ENCODE assay signal across 24 cellular contexts in the genomic region with DNA sequence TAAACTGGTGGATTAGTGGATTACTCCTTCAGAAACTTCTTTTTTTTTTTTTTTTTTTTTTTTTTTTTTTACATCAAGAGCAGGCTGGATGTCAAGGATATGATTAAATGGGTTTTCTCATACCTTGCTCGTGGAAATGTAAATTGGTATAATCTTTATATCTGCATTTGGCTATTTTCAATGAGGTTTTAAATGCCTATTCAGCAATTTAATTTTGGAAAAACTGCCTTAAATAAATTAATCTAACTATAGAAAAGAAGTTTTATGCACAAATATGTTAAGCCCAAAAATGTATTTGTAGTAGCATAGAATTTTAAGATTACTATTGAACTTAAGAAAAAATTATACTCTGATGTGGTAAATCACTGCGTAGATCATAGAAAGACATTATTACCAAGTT. TPM values are rescaled to one million over a fixed set of nuclear protein-coding genes. Genes with fewer than 3 reads are reported as not detected.
DNase-seq lines count a peak whose midpoint lies in the region; ATAC-seq, FAIRE-seq and TF ChIP-seq lines count a peak whose summit lies in the region.
"Had no signal": no experiment of that assay in that cellular context is flagged by ENCODE, and none has a peak within 500 bp of the region (broad histone marks: within the 10 kb centered on the region; RNA-seq: fewer than 3 reads in every experiment).

No MANE protein-coding gene starts in this region.

- H3K4me1 ChIP-seq in HepG2 (ENCODE audit: insufficient read depth, low read length), result no peaks in the 10 kb centered on the region
- H3K4me1 ChIP-seq in right lobe of liver, result no peaks in the 10 kb centered on the region
- no peaks in the 10 kb centered on the region for H3K4me1 ChIP-seq in small intestine (ENCODE audit: control insufficient read depth in 2 of 2, insufficient read depth in 1 of 2, low read depth in 1 of 2, low read length in 1 of 2)
- H3K4me1 ChIP-seq: BE2C; BLaER1 treated with 17β-estradiol and CSF1 and Interleukin-3, amounts not matched to agents 10 nM and 100 nM; HAP-1 had no signal

- 55% methylated on average over 2 of the region's 2 CpGs for WGBS in HepG2 (ENCODE audit: low lambda C conversion rate)
- 63% methylated on average over 2 of the region's 2 CpGs for WGBS in right lobe of liver (ENCODE audit: insufficient coverage, low coverage, low lambda C conversion rate, missing lambda C conversion rate)
- WGBS in small intestine, 3 donors, result 74 to 92% (median 83%) methylated on average over 2 of the region's 2 CpGs

- H3K9ac ChIP-seq in HepG2 (ENCODE audit: insufficient read depth, low read depth, low read length), result no peak overlapping the region
- H3K9ac ChIP-seq: BLaER1 treated with 17β-estradiol and CSF1 and Interleukin-3, amounts not matched to agents 10 nM and 100 nM had no signal

- no peak overlapping the region for H3K4me3 ChIP-seq in HepG2 (replicated peaks in 1 of 3; ENCODE audit: insufficient read depth in 1 of 3, low read depth in 2 of 3, low read length in 3 of 3)
- no peak overlapping the region for H3K4me3 ChIP-seq in right lobe of liver
- no peak overlapping the region for H3K4me3 ChIP-seq in small intestine (ENCODE audit: low read depth in 1 of 2, low read length in 2 of 2)
- H3K4me3 ChIP-seq: BLaER1 treated with 17β-estradiol and CSF1 and Interleukin-3, amounts not matched to agents 10 nM and 100 nM; GM23338; HAP-1 had no signal

- TF ChIP-seq EP300 in HepG2 (IDR thresholded peaks at IDR 0.05; ENCODE audit: low read depth in 2 of 2, low read length in 2 of 2), result no peak
- no peak for TF ChIP-seq EP300 in HepG2 (CRISPR knock-in tag; IDR thresholded peaks at IDR 0.05; ENCODE audit: borderline replicate concordance)

- DNase-seq in HepG2 (ENCODE audit: low spot score), result no peak
- DNase-seq in right lobe of liver, result no peak
- DNase-seq in small intestine, result no peak
- DNase-seq in NCI-H1092 treated with DMSO at 0.1 percent for 48 hours (lab: John Stamatoyannopoulos, UW), result no peak
- DNase-seq in RCC 7860 (ENCODE audit: low spot score), result no peak
- DNase-seq: ACHN; AML-193; BE2C; CD4-positive, alpha-beta T cell; CD8-positive, alpha-beta memory T cell; DMS79 treated with DMSO at 0.1 percent for 48 hours; GF-D8; HFFc6 had no signal

- no peak for TF ChIP-seq RAD21 in HepG2 (CRISPR knock-in tag; IDR thresholded peaks at IDR 0.05)

- no peak for TF ChIP-seq POLR2A in HepG2 (IDR thresholded peaks at IDR 0.05; ENCODE audit: insufficient read depth in 1 of 2, low read depth in 2 of 2, low read length in 2 of 2)
- no peak for TF ChIP-seq POLR2A in right lobe of liver (IDR thresholded peaks at IDR 0.05)

- no peaks in the 10 kb centered on the region for H3K79me2 ChIP-seq in HepG2 (ENCODE audit: insufficient read depth, low read length)

- peaks cover 0 to 5% of the 10 kb centered on the region in 2 experiments; a peak in 1 of 5 replicates for H3K27me3 ChIP-seq in HepG2 (ENCODE audit: control insufficient read depth in 1 of 2, insufficient read depth in 2 of 2, low read length in 2 of 2)
- H3K27me3 ChIP-seq in right lobe of liver, result no peaks in the 10 kb centered on the region
- no peaks in the 10 kb centered on the region for H3K27me3 ChIP-seq in small intestine (ENCODE audit: control insufficient read depth in 2 of 2, insufficient read depth in 2 of 2, low read length in 2 of 2)
- H3K27me3 ChIP-seq: BE2C; BLaER1 treated with 17β-estradiol and CSF1 and Interleukin-3, amounts not matched to agents 10 nM and 100 nM had no signal

- ATAC-seq in HepG2 (no peak), right lobe of liver (no peak)
- ATAC-seq: GM23338 had no signal

- H3K36me3 ChIP-seq in HepG2 (replicated peaks in 1 of 2; ENCODE audit: control insufficient read depth in 1 of 2, insufficient read depth in 2 of 2, low read length in 2 of 2), result no peaks in the 10 kb centered on the region
- no peaks in the 10 kb centered on the region for H3K36me3 ChIP-seq in right lobe of liver
- H3K36me3 ChIP-seq in small intestine (ENCODE audit: control insufficient read depth in 2 of 2, insufficient read depth in 2 of 2, low read length in 2 of 2), result no peaks in the 10 kb centered on the region
- H3K36me3 ChIP-seq: BE2C; BLaER1 treated with 17β-estradiol and CSF1 and Interleukin-3, amounts not matched to agents 10 nM and 100 nM; HAP-1 had no signal

- TF ChIP-seq CTCF in HepG2 (CRISPR knock-in tag; IDR thresholded peaks at IDR 0.05) (no peak), right lobe of liver (IDR thresholded peaks at IDR 0.05) (no peak)

- H2AFZ ChIP-seq in HepG2 (ENCODE audit: low read length), result no peak overlapping the region
- H2AFZ ChIP-seq: GM23338 had no signal

- POLR2A ChIA-PET in HepG2 (lab: Yijun Ruan, JAX), result no interaction called here

- H3K9me3 ChIP-seq in HepG2 (ENCODE audit: low read length), result no peaks in the 10 kb centered on the region
- H3K9me3 ChIP-seq in right lobe of liver, result no peaks in the 10 kb centered on the region
- no peaks in the 10 kb centered on the region for H3K9me3 ChIP-seq in small intestine (ENCODE audit: control insufficient read depth, low read depth)
- H3K9me3 ChIP-seq: BE2C; BLaER1 treated with 17β-estradiol and CSF1 and Interleukin-3, amounts not matched to agents 10 nM and 100 nM; HAP-1 had no signal

- no peaks in the 10 kb centered on the region for H4K20me1 ChIP-seq in HepG2 (ENCODE audit: insufficient read depth, low read length)
- H4K20me1 ChIP-seq: BLaER1 treated with 17β-estradiol and CSF1 and Interleukin-3, amounts not matched to agents 10 nM and 100 nM had no signal

- no peak overlapping the region for H3K4me2 ChIP-seq in HepG2 (ENCODE audit: low read depth, low read length)
- H3K4me2 ChIP-seq: BLaER1 treated with 17β-estradiol and CSF1 and Interleukin-3, amounts not matched to agents 10 nM and 100 nM; GM23338 had no signal

- no TSS peak for BruUV-seq in HepG2 (replicated peaks; lab: Mats Ljungman, UMichigan)

- H3K27ac ChIP-seq in HepG2 (ENCODE audit: extremely low read length, insufficient read depth, low read length) (no peak overlapping the region), right lobe of liver (no peak overlapping the region), small intestine (ENCODE audit: low read depth in 1 of 2, low read length in 1 of 2) (no peak overlapping the region)
- H3K27ac ChIP-seq: 22Rv1; BLaER1 treated with 17β-estradiol and CSF1 and Interleukin-3, amounts not matched to agents 10 nM and 100 nM had no signal

- intact Hi-C loops in HepG2 (cut with micrococcal nuclease; ENCODE audit: unreplicated experiment), result loop anchor here (2.0 kb wide), 1 partner anchor 53 kb away; no protein-coding TSS in a partner anchor
- intact Hi-C loops in right lobe of liver (cut with DNase I), result no loop called here

- FAIRE-seq in HepG2 (lab: Jason Lieb, UNC) (no peak), colon (lab: Jason Lieb, UNC) (peak; percentile 62), small intestine (lab: Jason Lieb, UNC) (peak; percentile 23), RCC 7860 (lab: Jason Lieb, UNC) (no peak)
- FAIRE-seq: A204.1, GM12891, GM18507, H54 had no signal

- in situ Hi-C loops in HepG2 (cut with HindIII; ENCODE audit: extremely low pct_ligation_motif_present, low pct_unique_long_range_greater_than_20kb), result no loop called here

- CTCF ChIA-PET in HepG2 (lab: Yijun Ruan, JAX; ENCODE audit: low intra/inter-chr PET ratio, low total read pairs), result no interaction called here

TF ChIP-seq in HepG2, 621 proteins besides CTCF, POLR2A, EP300 and RAD21:
- no peak for TF ChIP-seq PHF5A (CRISPR knock-in tag; IDR thresholded peaks at IDR 0.05; ENCODE audit: low read depth, unreplicated experiment)
- peak; percentile 77 to 92 for TF ChIP-seq MAFK (conservative IDR thresholded peaks at IDR 0.05 in 1 of 2, IDR thresholded peaks at IDR 0.05 in 1 of 2; ENCODE audit: low read length in 2 of 2)
- no peak for TF ChIP-seq ZNF782 (CRISPR knock-in tag; IDR thresholded peaks at IDR 0.05; ENCODE audit: borderline replicate concordance)
- TF ChIP-seq RBM22 (optimal IDR thresholded peaks at IDR 0.05; ENCODE audit: low read length), result no peak
- peak; percentile 81 for TF ChIP-seq MAFF (IDR thresholded peaks at IDR 0.05; ENCODE audit: low read depth, low read length)
- no peak for TF ChIP-seq TCF12 (IDR thresholded peaks at IDR 0.05)
- TF ChIP-seq TCF12 (CRISPR knock-in tag; IDR thresholded peaks at IDR 0.05), result no peak

RNA-seq across cellular contexts. Expression of a gene that starts 11.4 kb away (rescaled TPM):
- total RNA-seq in HepG2 (2016; rRNA removed; fragmentation: Illumina TruSeq; extraction: Trizol), result 2.9 TPM in 2 replicates
- total RNA-seq in HepG2 (2016; cell fraction: cytosol; rRNA removed; fragmentation: Illumina TruSeq; extraction: Trizol; ENCODE audit: low read depth), result 0.79 and 1.1 TPM in 2 replicates
- total RNA-seq in HepG2 (2016; cell fraction: insoluble cytoplasmic fraction; rRNA removed; fragmentation: Illumina TruSeq; extraction: Trizol), result 2.4 and 2.5 TPM in 2 replicates
- 1.6 and 1.8 TPM in 2 replicates for total RNA-seq in HepG2 (2016; cell fraction: membrane; rRNA removed; fragmentation: Illumina TruSeq; extraction: Trizol)
- 2.2 and 2.3 TPM in 2 replicates for total RNA-seq in HepG2 (2016; cell fraction: nucleus; rRNA removed; fragmentation: Illumina TruSeq; extraction: Trizol)
- 2.5 and 3.2 TPM in 2 replicates for polyA plus RNA-seq in HepG2 (2011; rRNA removed)
- polyA plus RNA-seq in HepG2 (2011; cell fraction: cytosol; rRNA removed), result 2.3 and 2.8 TPM in 2 replicates
- 2.6 and 2.8 TPM in 2 replicates for polyA plus RNA-seq in HepG2 (2011; cell fraction: nucleus; rRNA removed)
- 2.8 and 4.1 TPM in 2 replicates for polyA plus RNA-seq in HepG2 (2012)
- 0.26 and 0.29 TPM in 2 replicates for polyA plus RNA-seq in HepG2 (2016; cell fraction: cytosol; fragmentation: Illumina TruSeq; extraction: Trizol; ENCODE audit: low read depth)
- 1.8 and 3.3 TPM in 2 replicates for polyA plus RNA-seq in HepG2 (2016; cell fraction: insoluble cytoplasmic fraction; fragmentation: Illumina TruSeq; extraction: Trizol; ENCODE audit: low read depth)
- 0.69 and 0.95 TPM in 2 replicates for polyA plus RNA-seq in HepG2 (2016; cell fraction: membrane; fragmentation: Illumina TruSeq; extraction: Trizol; ENCODE audit: low read depth)
- 1.7 TPM in 2 replicates for polyA plus RNA-seq in HepG2 (2016; cell fraction: nucleus; fragmentation: Illumina TruSeq; extraction: Trizol; ENCODE audit: insufficient read depth, low read depth)
- polyA minus RNA-seq in HepG2 (2011; rRNA and poly(A)+ RNA removed; ENCODE audit: low replicate concordance), result 7.1 and 11.2 TPM in 2 replicates
- polyA minus RNA-seq in HepG2 (2011; cell fraction: cytosol; rRNA and poly(A)+ RNA removed), result 3.2 and 4.7 TPM in 2 replicates
- 4.9 and 6.1 TPM in 2 replicates for polyA minus RNA-seq in HepG2 (2011; cell fraction: nucleus; rRNA and poly(A)+ RNA removed)
- total RNA-seq in right lobe of liver, result 10 to 100 TPM in 1 of 6 experiments, 1 to 10 TPM in 5; 5.5 to 11.3 (median 6.6) TPM
- 1 to 10 TPM; 1.9 to 4.5 (median 3.6) TPM for polyA plus RNA-seq in small intestine
- total RNA-seq: CD8-positive, alpha-beta memory T cell; G401 had no signal
- polyA plus RNA-seq: CD14-positive monocyte; CD8-positive, alpha-beta memory T cell had no signal
